In the genomic region with DNA sequence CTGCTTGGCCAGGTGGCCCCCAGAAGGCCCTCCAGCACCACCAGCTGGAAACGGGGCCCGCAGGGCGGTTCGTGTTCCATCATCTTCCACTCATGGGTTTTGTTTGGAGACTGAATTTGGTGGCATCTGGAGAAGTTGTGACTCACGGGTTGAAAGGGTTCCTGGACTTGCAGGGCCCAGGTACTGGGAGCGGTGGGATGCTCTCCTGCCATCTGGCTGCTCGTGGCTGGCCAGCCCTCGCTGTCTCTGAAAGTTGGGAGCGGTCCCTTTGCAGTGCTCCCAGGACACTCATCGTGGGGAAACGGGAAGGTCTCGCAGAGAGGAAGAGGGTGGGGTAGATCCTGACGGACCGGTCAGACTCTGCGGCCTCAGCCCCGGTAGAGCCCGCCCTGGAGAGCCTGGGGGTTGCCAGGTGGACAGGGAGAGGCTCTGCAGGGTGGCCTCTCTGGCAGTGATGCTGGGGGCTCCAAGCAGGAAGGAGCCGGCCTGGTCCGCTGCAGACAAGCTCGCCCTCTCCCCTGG, we compare ENCODE assay signal across 14 cellular contexts. TPM values are rescaled to one million over a fixed set of nuclear protein-coding genes. Genes with fewer than 3 reads are reported as not detected.
DNase-seq lines count a peak whose midpoint lies in the region; ATAC-seq and TF ChIP-seq lines count a peak whose summit lies in the region.
"Had no signal": no experiment of that assay in that cellular context is flagged by ENCODE, and none has a peak within 500 bp of the region (broad histone marks: within the 10 kb centered on the region; RNA-seq: fewer than 3 reads in every experiment).

No MANE protein-coding gene starts in this region.

- H3K4me3 Mint-ChIP-seq in endodermal cell: no peak overlapping the region
- no peak overlapping the region for H3K4me3 Mint-ChIP-seq in mesothelial cell of epicardium
- H3K4me3 Mint-ChIP-seq: activated CD4-positive, alpha-beta memory T cell treated with anti-CD3 and anti-CD28 coated beads for 36 hours; activated naive CD8-positive, alpha-beta T cell treated with anti-CD3 and anti-CD28 coated beads, Interleukin-2, amount 50 U/mL, for 24 hours; activated T-cell treated with anti-CD3 and anti-CD28 coated beads, Interleukin-2, amount 50 U/mL, for 4 hours had no signal

- H3K27ac ChIP-seq in HUES48 (ENCODE audit: low read depth, low read length): peak overlapping the region; percentile 55
- no peak overlapping the region for H3K27ac ChIP-seq in endodermal cell (ENCODE audit: low read depth, low read length)
- H3K27ac ChIP-seq in thoracic aorta: peak overlapping the region; percentile 33 to 66
- no peak overlapping the region for H3K27ac ChIP-seq in upper lobe of left lung
- no peak overlapping the region for H3K27ac ChIP-seq in caudate nucleus (ENCODE audit: low read depth, low read length)

- 86 to 90% methylated on average over 7 to 20 of the region's 20 CpGs for WGBS in endodermal cell (ENCODE audit: insufficient coverage in 1 of 2, insufficient read length in 1 of 2), 2 experiments
- 48 to 73% methylated on average over 6 to 20 of the region's 20 CpGs for WGBS in upper lobe of left lung, 2 donors

- H3K36me3 ChIP-seq in HUES48 (ENCODE audit: control insufficient read depth, insufficient read depth, low read length) (no peaks in the 10 kb centered on the region), endodermal cell (ENCODE audit: control insufficient read depth, insufficient read depth, low read length) (no peaks in the 10 kb centered on the region), thoracic aorta (no peaks in the 10 kb centered on the region), upper lobe of left lung (no peaks in the 10 kb centered on the region)

- DNase-seq in endodermal cell (no peak), mesothelial cell of epicardium (ENCODE audit: low spot score in 2 of 2, unreplicated experiment in 2 of 2) (no peak), thoracic aorta (ENCODE audit: low spot score) (no peak), upper lobe of left lung (no peak), iPS-NIHi11 (ENCODE audit: low spot score) (no peak), caudate nucleus (lab: John Stamatoyannopoulos, UW) (no peak)
- DNase-seq: activated CD4-positive, alpha-beta memory T cell treated with anti-CD3 and anti-CD28 coated beads for 36 hours; activated naive CD8-positive, alpha-beta T cell treated with anti-CD3 and anti-CD28 coated beads, Interleukin-2, amount 50 U/mL, for 24 hours; activated T-cell treated with anti-CD3 and anti-CD28 coated beads, Interleukin-2, amount 50 U/mL, for 4 hours; DMS79; NCI-H1930; NCI-H510A treated with DMSO at 0.1 percent for 48 hours; PC-3 had no signal

- H3K36me3 Mint-ChIP-seq in endodermal cell (ENCODE audit: low read depth): no peaks in the 10 kb centered on the region
- H3K36me3 Mint-ChIP-seq in mesothelial cell of epicardium: no peaks in the 10 kb centered on the region
- H3K36me3 Mint-ChIP-seq: activated CD4-positive, alpha-beta memory T cell treated with anti-CD3 and anti-CD28 coated beads for 36 hours had no signal

- H3K4me1 Mint-ChIP-seq in endodermal cell (peaks cover 10% of the 10 kb centered on the region), mesothelial cell of epicardium (peaks cover 28% of the 10 kb centered on the region)
- H3K4me1 Mint-ChIP-seq: activated naive CD8-positive, alpha-beta T cell treated with anti-CD3 and anti-CD28 coated beads, Interleukin-2, amount 50 U/mL, for 24 hours had no signal

- no peak overlapping the region for H3K4me3 ChIP-seq in HUES48 (ENCODE audit: low read depth, low read length)
- H3K4me3 ChIP-seq in endodermal cell (ENCODE audit: low read length): no peak overlapping the region
- H3K4me3 ChIP-seq in thoracic aorta: peak overlapping the region; percentile 40
- H3K4me3 ChIP-seq in upper lobe of left lung: no peak overlapping the region

- H3K27me3 ChIP-seq in HUES48 (ENCODE audit: control insufficient read depth, insufficient read depth, low read length) (no peaks in the 10 kb centered on the region), endodermal cell (ENCODE audit: control insufficient read depth, insufficient read depth, low read length, poor library complexity, severe bottlenecking) (no peaks in the 10 kb centered on the region), thoracic aorta (replicated peaks; ENCODE audit: insufficient read depth) (no peaks in the 10 kb centered on the region), upper lobe of left lung (no peaks in the 10 kb centered on the region)

- TF ChIP-seq POLR2A in upper lobe of left lung (IDR thresholded peaks at IDR 0.05): no peak

- H3K9ac ChIP-seq in HUES48 (ENCODE audit: low read depth, low read length) (no peak overlapping the region), endodermal cell (ENCODE audit: extremely low read depth, low read length, poor library complexity, severe bottlenecking) (no peak overlapping the region)

- H3K27ac Mint-ChIP-seq in endodermal cell (peak overlapping the region; percentile 74), mesothelial cell of epicardium (peak overlapping the region; percentile 39)
- H3K27ac Mint-ChIP-seq: activated CD4-positive, alpha-beta memory T cell treated with anti-CD3 and anti-CD28 coated beads for 36 hours; activated naive CD8-positive, alpha-beta T cell treated with anti-CD3 and anti-CD28 coated beads, Interleukin-2, amount 50 U/mL, for 24 hours had no signal

- TF ChIP-seq EP300 in upper lobe of left lung (IDR thresholded peaks at IDR 0.05): no peak

- H3K27me3 Mint-ChIP-seq in endodermal cell (ENCODE audit: insufficient read depth) (no peaks in the 10 kb centered on the region), mesothelial cell of epicardium (ENCODE audit: low read depth) (no peaks in the 10 kb centered on the region)

- H3K9me3 ChIP-seq in HUES48 (ENCODE audit: control insufficient read depth, insufficient read depth, low read length): no peaks in the 10 kb centered on the region
- no peaks in the 10 kb centered on the region for H3K9me3 ChIP-seq in endodermal cell (ENCODE audit: control insufficient read depth, low read length)
- H3K9me3 ChIP-seq in thoracic aorta: no peaks in the 10 kb centered on the region
- no peaks in the 10 kb centered on the region for H3K9me3 ChIP-seq in upper lobe of left lung

- H3K4me1 ChIP-seq in HUES48 (ENCODE audit: control insufficient read depth, insufficient read depth, low read length): peaks cover 11% of the 10 kb centered on the region
- H3K4me1 ChIP-seq in endodermal cell (ENCODE audit: control insufficient read depth, insufficient read depth, low read length): no peaks in the 10 kb centered on the region
- peaks cover 6 to 24% of the 10 kb centered on the region in 2 donors for H3K4me1 ChIP-seq in thoracic aorta (ENCODE audit: control insufficient read depth in 1 of 2, low read depth in 2 of 2)
- peaks cover 0 to 2% (median 0%) of the 10 kb centered on the region in 4 donors for H3K4me1 ChIP-seq in upper lobe of left lung

- TF ChIP-seq CTCF in endodermal cell (conservative IDR thresholded peaks at IDR 0.05) (no peak), mesothelial cell of epicardium (IDR thresholded peaks at IDR 0.05; ENCODE audit: unreplicated experiment) (no peak), thoracic aorta (IDR thresholded peaks at IDR 0.05) (no peak), upper lobe of left lung (IDR thresholded peaks at IDR 0.05) (no peak)

- H3K9me3 Mint-ChIP-seq in endodermal cell: no peaks in the 10 kb centered on the region
- no peaks in the 10 kb centered on the region for H3K9me3 Mint-ChIP-seq in mesothelial cell of epicardium
- H3K9me3 Mint-ChIP-seq: activated CD4-positive, alpha-beta memory T cell treated with anti-CD3 and anti-CD28 coated beads for 36 hours; activated naive CD8-positive, alpha-beta T cell treated with anti-CD3 and anti-CD28 coated beads, Interleukin-2, amount 50 U/mL, for 24 hours; activated T-cell treated with anti-CD3 and anti-CD28 coated beads, Interleukin-2, amount 50 U/mL, for 4 hours had no signal

- no peak for ATAC-seq in thoracic aorta (ENCODE audit: insufficient number of reproducible peaks, low FRiP score, low read depth)
- ATAC-seq in upper lobe of left lung (ENCODE audit: low FRiP score in 2 of 2): no peak
- ATAC-seq: activated naive CD8-positive, alpha-beta T cell treated with anti-CD3 and anti-CD28 coated beads, Interleukin-2, amount 50 U/mL, for 24 hours; activated T-cell treated with anti-CD3 and anti-CD28 coated beads, Interleukin-2, amount 50 U/mL, for 4 hours; PC-3 had no signal

RNA-seq across cellular contexts. Expression of gene TWIST2, which starts 47.5 kb away (rescaled TPM):
- total RNA-seq in endodermal cell: 1 to 10 TPM in 1 of 2 donors, not detected in 1; 1.9 TPM
- polyA plus RNA-seq in endodermal cell (2013, experiment 1 of 2): 1.3 TPM
- polyA plus RNA-seq in endodermal cell (2013, experiment 2 of 2): 0.83 TPM
- 17.8 to 19.6 TPM (median 18.6 TPM) in 3 replicates for total RNA-seq in mesothelial cell of epicardium
- total RNA-seq in thoracic aorta: 10 to 100 TPM; 41.4 to 62.1 TPM
- total RNA-seq in upper lobe of left lung: 10 to 100 TPM; 10.5 to 29.3 (median 23.4) TPM
- total RNA-seq: activated CD4-positive, alpha-beta memory T cell treated with anti-CD3 and anti-CD28 coated beads for 36 hours; activated T-cell treated with anti-CD3 and anti-CD28 coated beads, Interleukin-2, amount 50 U/mL, for 4 hours had no signal

Comparison
In these comparisons a context has a peak if more than half of its experiments do, and no peak if none do; other contexts are left out.
1. H3K27ac ChIP-seq: peak in HUES48 (single experiment) and thoracic aorta (2 of 2); none in endodermal cell (single experiment), upper lobe of left lung (0 of 4) and caudate nucleus (single experiment).